Comparison of ENCODE assay signal across 9 cellular contexts in the genomic region with DNA sequence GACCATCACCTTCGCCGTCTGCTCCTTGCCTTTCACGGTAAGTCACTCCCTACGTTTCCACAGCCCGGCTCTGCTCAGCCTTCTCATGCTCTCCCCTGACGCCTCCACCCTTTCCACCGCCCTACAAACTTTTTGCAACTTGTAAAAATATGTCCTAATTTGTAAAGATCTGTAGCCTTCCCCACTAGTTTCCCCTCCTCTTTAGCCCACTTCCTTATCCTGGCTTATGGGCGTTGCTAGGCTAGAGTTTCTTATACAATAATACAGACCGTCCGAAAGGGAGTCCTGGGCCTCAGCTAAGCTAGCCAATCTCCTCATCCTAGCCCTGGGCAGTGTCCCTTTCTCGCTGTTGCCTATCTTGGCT. TPM values are rescaled to one million over a fixed set of nuclear protein-coding genes. Genes with fewer than 3 reads are reported as not detected.
DNase-seq lines count a peak whose midpoint lies in the region; ATAC-seq, FAIRE-seq and TF ChIP-seq lines count a peak whose summit lies in the region.
"Had no signal": no experiment of that assay in that cellular context is flagged by ENCODE, and none has a peak within 500 bp of the region (broad histone marks: within the 10 kb centered on the region; RNA-seq: fewer than 3 reads in every experiment).

No MANE protein-coding gene starts in this region.

- TF ChIP-seq CTCF in astrocyte (IDR thresholded peaks at IDR 0.05; ENCODE audit: insufficient read depth, low read depth, low read length), result no peak
- no peak for TF ChIP-seq CTCF in lower lobe of right lung (IDR thresholded peaks at IDR 0.05)
- TF ChIP-seq CTCF in upper lobe of right lung (IDR thresholded peaks at IDR 0.05), result no peak

- H3K36me3 ChIP-seq in astrocyte (ENCODE audit: insufficient read depth, low read length) (no peaks in the 10 kb centered on the region), lower lobe of right lung (no peaks in the 10 kb centered on the region), upper lobe of right lung (no peaks in the 10 kb centered on the region)

- H3K9me3 ChIP-seq in astrocyte (ENCODE audit: insufficient read depth, low read depth, low read length) (no peaks in the 10 kb centered on the region), lower lobe of right lung (no peaks in the 10 kb centered on the region), upper lobe of right lung (no peaks in the 10 kb centered on the region)

- peaks cover 0 to 1% of the 10 kb centered on the region in 2 donors for H3K36me3 Mint-ChIP-seq in activated T-cell treated with anti-CD3 and anti-CD28 coated beads, Interleukin-2, amount 50 U/mL, for 72 hours (ENCODE audit: insufficient read depth in 2 of 2)
- no peaks in the 10 kb centered on the region for H3K36me3 Mint-ChIP-seq in astrocyte (ENCODE audit: low read depth, unreplicated experiment)

- H3K4me2 ChIP-seq in astrocyte (ENCODE audit: low read length), result peak overlapping the region; percentile 96

- FAIRE-seq in astrocyte (lab: Jason Lieb, UNC), result no peak

- H3K27me3 ChIP-seq in astrocyte (ENCODE audit: insufficient read depth, low read length) (peaks cover 14% of the 10 kb centered on the region), lower lobe of right lung (ENCODE audit: low read depth) (peaks cover 4% of the 10 kb centered on the region), upper lobe of right lung (no peaks in the 10 kb centered on the region)

- no peaks in the 10 kb centered on the region for H4K20me1 ChIP-seq in astrocyte (ENCODE audit: insufficient read depth, low read length)

- H3K4me3 Mint-ChIP-seq in activated T-cell treated with anti-CD3 and anti-CD28 coated beads, Interleukin-2, amount 50 U/mL, for 72 hours, result peak overlapping the region; percentile 99 to 100
- H3K4me3 Mint-ChIP-seq in astrocyte (ENCODE audit: unreplicated experiment), result peak overlapping the region; percentile 80

- peaks cover 82% of the 10 kb centered on the region for H3K4me1 Mint-ChIP-seq in activated T-cell treated with anti-CD3 and anti-CD28 coated beads, Interleukin-2, amount 50 U/mL, for 72 hours (ENCODE audit: low read depth)
- peaks cover 9% of the 10 kb centered on the region for H3K4me1 Mint-ChIP-seq in astrocyte (ENCODE audit: low read depth, unreplicated experiment)

- H3K9me3 Mint-ChIP-seq in activated T-cell treated with anti-CD3 and anti-CD28 coated beads, Interleukin-2, amount 50 U/mL, for 72 hours, result no peaks in the 10 kb centered on the region
- H3K9me3 Mint-ChIP-seq in astrocyte (ENCODE audit: unreplicated experiment), result peaks cover 4% of the 10 kb centered on the region

- peak in 1 of 2 donors; percentile 32 for DNase-seq in activated T-cell treated with anti-CD3 and anti-CD28 coated beads, Interleukin-2, amount 50 U/mL, for 72 hours
- DNase-seq in activated T-cell treated with anti-CD3 and anti-CD28 coated beads, Interleukin-2, amount 50 U/mL, for 48 hours, result no peak
- DNase-seq in astrocyte (ENCODE audit: low read depth) (no peak), lower lobe of right lung (peak; percentile 59), upper lobe of right lung (no peak), NCI-H524 treated with DMSO at 0.1 percent for 48 hours (lab: John Stamatoyannopoulos, UW) (no peak), head of caudate nucleus (no peak)
- DNase-seq: NCI-H1436 had no signal

- no peaks in the 10 kb centered on the region for H3K79me2 ChIP-seq in astrocyte (ENCODE audit: insufficient read depth, low read length)

- peak; percentile 8 to 23 for ATAC-seq in activated T-cell treated with anti-CD3 and anti-CD28 coated beads, Interleukin-2, amount 50 U/mL, for 72 hours (replicated peaks in 1 of 2)
- peak; percentile 28 to 66 for ATAC-seq in lower lobe of right lung
- peak; percentile 56 for ATAC-seq in upper lobe of right lung
- no peak for ATAC-seq in esophagus mucosa

- H3K27me3 Mint-ChIP-seq in activated T-cell treated with anti-CD3 and anti-CD28 coated beads, Interleukin-2, amount 50 U/mL, for 72 hours (ENCODE audit: low read depth), result peaks cover 28% of the 10 kb centered on the region
- peaks cover 55% of the 10 kb centered on the region for H3K27me3 Mint-ChIP-seq in astrocyte (ENCODE audit: low read depth, unreplicated experiment)

- peak overlapping the region; percentile 76 for H3K4me3 ChIP-seq in astrocyte (ENCODE audit: insufficient read depth, low read depth, low read length)
- H3K4me3 ChIP-seq in lower lobe of right lung, result peak overlapping the region; percentile 68
- peak overlapping the region; percentile 62 for H3K4me3 ChIP-seq in upper lobe of right lung

- intact Hi-C loops in lower lobe of right lung (cut with DNase I) (no loop called here), upper lobe of right lung (cut with DNase I) (no loop called here), head of caudate nucleus (cut with DNase I) (no loop called here)

- peaks cover 17% of the 10 kb centered on the region for H3K4me1 ChIP-seq in astrocyte (ENCODE audit: insufficient read depth, low read length)
- H3K4me1 ChIP-seq in lower lobe of right lung, result peaks cover 35% of the 10 kb centered on the region
- peaks cover 18% of the 10 kb centered on the region for H3K4me1 ChIP-seq in upper lobe of right lung

- H3K9ac ChIP-seq in astrocyte (ENCODE audit: low read length), result peak overlapping the region; percentile 75

- H3K27ac ChIP-seq in astrocyte (ENCODE audit: low read depth, low read length) (no peak overlapping the region), lower lobe of right lung (peak overlapping the region; percentile 84), upper lobe of right lung (peak overlapping the region; percentile 78)

- peak overlapping the region; percentile 81 for H3K27ac Mint-ChIP-seq in activated T-cell treated with anti-CD3 and anti-CD28 coated beads, Interleukin-2, amount 50 U/mL, for 72 hours
- no peak overlapping the region for H3K27ac Mint-ChIP-seq in astrocyte (ENCODE audit: unreplicated experiment)

- peak overlapping the region; percentile 97 for H2AFZ ChIP-seq in astrocyte (ENCODE audit: low read depth, low read length)

RNA-seq across cellular contexts. Expression of a gene that starts 1.2 kb away (rescaled TPM):
- 1 to 10 TPM; 6.2 to 9.6 TPM for total RNA-seq in activated T-cell treated with anti-CD3 and anti-CD28 coated beads, Interleukin-2, amount 50 U/mL, for 72 hours
- total RNA-seq in astrocyte (0.26 TPM in 1 of 2 replicates, not detected in the other), lower lobe of right lung (6.2 TPM), upper lobe of right lung (5.3 TPM), esophagus mucosa (0.40 TPM)

RNA-seq across cellular contexts. Expression of a gene that starts 47.8 kb away (rescaled TPM):
- total RNA-seq in activated T-cell treated with anti-CD3 and anti-CD28 coated beads, Interleukin-2, amount 50 U/mL, for 72 hours, result under 1 TPM; 0.19 to 0.60 TPM
- total RNA-seq in astrocyte, result not detected in 2 replicates
- 2.2 TPM for total RNA-seq in lower lobe of right lung
- total RNA-seq in upper lobe of right lung, result 1.6 TPM
- not detected for total RNA-seq in esophagus mucosa
